ENCODE assay signal across 12 cellular contexts in genomic region chr1:227901906-227902640, GRCh38. TPM values are rescaled to one million over a fixed set of nuclear protein-coding genes. Genes with fewer than 3 reads are reported as not detected.
DNase-seq lines count a peak whose midpoint lies in the region; ATAC-seq and TF ChIP-seq lines count a peak whose summit lies in the region.
"Had no signal": no experiment of that assay in that cellular context is flagged by ENCODE, and none has a peak within 500 bp of the region (broad histone marks: within the 10 kb centered on the region; RNA-seq: fewer than 3 reads in every experiment).

No MANE protein-coding gene starts in this region.

- DNase-seq in MCF 10A (ENCODE audit: unreplicated experiment) (peak; percentile 43), breast epithelium (ENCODE audit: low spot score in 2 of 2) (no peak), iPS-NIHi7 (ENCODE audit: extremely low spot score) (peak; percentile 67), type B pancreatic cell (ENCODE audit: extremely low spot score, unreplicated experiment) (no peak), HuH-7.5 (ENCODE audit: low spot score) (no peak)
- DNase-seq in activated T-helper 1 cell treated with anti-CD3 and anti-CD28 coated beads, Interleukin-12 subunit alpha, Interleukin-12 subunit beta, Interleukin-2, Interleukin-4 antibody, amounts not matched to agents 30 ng/mL and 10 ng/mL and 1 ng/mL, durations not matched to agents 14 hours and 24 hours and 36 hours (ENCODE audit: low spot score): no peak
- DNase-seq: activated CD4-positive, alpha-beta T cell treated with anti-CD3 and anti-CD28 coated beads, Interleukin-2, amount 50 U/mL, for 4 hours; nucleus accumbens had no signal

- H3K27ac ChIP-seq in breast epithelium: no peak overlapping the region

- no peaks in the 10 kb centered on the region for H3K4me1 ChIP-seq in breast epithelium

- TF ChIP-seq POLR2A in breast epithelium (IDR thresholded peaks at IDR 0.05): no peak

- H3K27me3 ChIP-seq in breast epithelium: no peaks in the 10 kb centered on the region

- no peaks in the 10 kb centered on the region for H3K9me3 ChIP-seq in breast epithelium

- intact Hi-C loops in MCF 10A (cut with micrococcal nuclease) (no loop called here), breast epithelium (cut with DNase I; ENCODE audit: low total_unique reads) (no loop called here)
- intact Hi-C loops in activated T-helper 1 cell treated with anti-CD3 and anti-CD28 coated beads, Interleukin-12 subunit alpha, Interleukin-12 subunit beta, Interleukin-2, Interleukin-4 antibody, amounts not matched to agents 30 ng/mL and 10 ng/mL and 1 ng/mL, durations not matched to agents 14 hours and 24 hours and 36 hours (cut with micrococcal nuclease): no loop called here

- BruUV-seq in MCF 10A (replicated peaks; lab: Mats Ljungman, UMichigan): no TSS peak

- TF ChIP-seq CTCF in MCF 10A (IDR thresholded peaks at IDR 0.05; ENCODE audit: unreplicated experiment) (peak; percentile 19), breast epithelium (IDR thresholded peaks at IDR 0.05) (no peak), type B pancreatic cell (conservative IDR thresholded peaks at IDR 0.05) (no peak)

- no peak overlapping the region for H3K27ac Mint-ChIP-seq in MCF 10A (ENCODE audit: low read depth, unreplicated experiment)
- H3K27ac Mint-ChIP-seq in type B pancreatic cell: peak overlapping the region; percentile 24
- no peak overlapping the region for H3K27ac Mint-ChIP-seq in activated T-helper 1 cell treated with anti-CD3 and anti-CD28 coated beads, Interleukin-12 subunit alpha, Interleukin-12 subunit beta, Interleukin-2, Interleukin-4 antibody, amounts not matched to agents 30 ng/mL and 10 ng/mL and 1 ng/mL, durations not matched to agents 14 hours and 24 hours and 36 hours

- POLR2A ChIA-PET in MCF 10A (lab: Yijun Ruan, JAX): no interaction called here

- CTCF ChIA-PET in MCF 10A (lab: Yijun Ruan, JAX): interaction anchor here (0.6 to 0.7 kb wide), 2 partner anchors 183 to 1341 kb away, joined by 3 read pairs; no protein-coding TSS in a partner anchor

- H3K4me1 Mint-ChIP-seq in MCF 10A (ENCODE audit: insufficient read depth, unreplicated experiment) (peaks cover 12% of the 10 kb centered on the region), type B pancreatic cell (ENCODE audit: unreplicated experiment) (peaks cover 8% of the 10 kb centered on the region)
- no peaks in the 10 kb centered on the region for H3K4me1 Mint-ChIP-seq in activated T-helper 1 cell treated with anti-CD3 and anti-CD28 coated beads, Interleukin-12 subunit alpha, Interleukin-12 subunit beta, Interleukin-2, Interleukin-4 antibody, amounts not matched to agents 30 ng/mL and 10 ng/mL and 1 ng/mL, durations not matched to agents 14 hours and 24 hours and 36 hours (ENCODE audit: low read depth)
- H3K4me1 Mint-ChIP-seq: CD14-positive monocyte had no signal

- ATAC-seq in SK-N-SH treated with all-trans-retinoic acid at 6 μM for 48 hours: peak; percentile 19; the same call in 1 of the 3 replicates
- no peak for ATAC-seq in HG03108 (IDR thresholded peaks at IDR 0.05; ENCODE audit: unreplicated experiment)

- H3K36me3 Mint-ChIP-seq in MCF 10A (ENCODE audit: insufficient read depth, unreplicated experiment): no peaks in the 10 kb centered on the region
- no peaks in the 10 kb centered on the region for H3K36me3 Mint-ChIP-seq in type B pancreatic cell
- H3K36me3 Mint-ChIP-seq in activated T-helper 1 cell treated with anti-CD3 and anti-CD28 coated beads, Interleukin-12 subunit alpha, Interleukin-12 subunit beta, Interleukin-2, Interleukin-4 antibody, amounts not matched to agents 30 ng/mL and 10 ng/mL and 1 ng/mL, durations not matched to agents 14 hours and 24 hours and 36 hours (ENCODE audit: low read depth): no peaks in the 10 kb centered on the region
- H3K36me3 Mint-ChIP-seq: CD14-positive monocyte had no signal

- H3K4me3 Mint-ChIP-seq in MCF 10A (ENCODE audit: unreplicated experiment) (no peak overlapping the region), type B pancreatic cell (no peak overlapping the region)
- no peak overlapping the region for H3K4me3 Mint-ChIP-seq in activated T-helper 1 cell treated with anti-CD3 and anti-CD28 coated beads, Interleukin-12 subunit alpha, Interleukin-12 subunit beta, Interleukin-2, Interleukin-4 antibody, amounts not matched to agents 30 ng/mL and 10 ng/mL and 1 ng/mL, durations not matched to agents 14 hours and 24 hours and 36 hours
- H3K4me3 Mint-ChIP-seq: CD14-positive monocyte; central memory CD8-positive, alpha-beta T cell had no signal

- H3K27me3 Mint-ChIP-seq in MCF 10A (ENCODE audit: insufficient read depth, unreplicated experiment) (peaks cover 13% of the 10 kb centered on the region), type B pancreatic cell (no peaks in the 10 kb centered on the region)
- H3K27me3 Mint-ChIP-seq in activated T-helper 1 cell treated with anti-CD3 and anti-CD28 coated beads, Interleukin-12 subunit alpha, Interleukin-12 subunit beta, Interleukin-2, Interleukin-4 antibody, amounts not matched to agents 30 ng/mL and 10 ng/mL and 1 ng/mL, durations not matched to agents 14 hours and 24 hours and 36 hours (ENCODE audit: insufficient read depth): peaks cover 1% of the 10 kb centered on the region
- H3K27me3 Mint-ChIP-seq: central memory CD8-positive, alpha-beta T cell had no signal

- H3K9me3 Mint-ChIP-seq in MCF 10A (ENCODE audit: unreplicated experiment): no peaks in the 10 kb centered on the region
- no peaks in the 10 kb centered on the region for H3K9me3 Mint-ChIP-seq in type B pancreatic cell
- H3K9me3 Mint-ChIP-seq in activated T-helper 1 cell treated with anti-CD3 and anti-CD28 coated beads, Interleukin-12 subunit alpha, Interleukin-12 subunit beta, Interleukin-2, Interleukin-4 antibody, amounts not matched to agents 30 ng/mL and 10 ng/mL and 1 ng/mL, durations not matched to agents 14 hours and 24 hours and 36 hours: no peaks in the 10 kb centered on the region
- H3K9me3 Mint-ChIP-seq: central memory CD8-positive, alpha-beta T cell had no signal

- H3K4me3 ChIP-seq in breast epithelium: no peak overlapping the region

- no peaks in the 10 kb centered on the region for H3K36me3 ChIP-seq in breast epithelium

TF ChIP-seq in SK-N-SH treated with all-trans-retinoic acid at 6 μM for 48 hours, 23 proteins besides CTCF, POLR2A, EP300 and RAD21:
- TF ChIP-seq ZC3H10 (CRISPR knock-in tag; IDR thresholded peaks at IDR 0.05) (no peak), PATZ1 (CRISPR knock-in tag; IDR thresholded peaks at IDR 0.05; ENCODE audit: borderline replicate concordance) (no peak)

RNA-seq across cellular contexts. Expression of gene WNT9A, which starts 45.7 kb away (rescaled TPM):
- 2.6 and 6.6 TPM in 2 replicates for total RNA-seq in MCF 10A (2022)
- total RNA-seq in breast epithelium: 1 to 10 TPM; 1.1 to 2.5 (median 1.3) TPM
- 3.0 and 4.3 TPM in 2 replicates for total RNA-seq in type B pancreatic cell (ENCODE audit: low replicate concordance)
- total RNA-seq in activated T-helper 1 cell treated with anti-CD3 and anti-CD28 coated beads, Interleukin-12 subunit alpha, Interleukin-12 subunit beta, Interleukin-2, Interleukin-4 antibody, amounts not matched to agents 30 ng/mL and 10 ng/mL and 1 ng/mL, durations not matched to agents 14 hours and 24 hours and 36 hours: not detected in 2 replicates

Comparison
In these comparisons a context has a peak if more than half of its experiments do, and no peak if none do; other contexts are left out.
1. DNase-seq: peak in MCF 10A (single experiment) and iPS-NIHi7 (single experiment); none in breast epithelium (0 of 2), type B pancreatic cell (single experiment), activated T-helper 1 cell treated with anti-CD3 and anti-CD28 coated beads, Interleukin-12 subunit alpha, Interleukin-12 subunit beta, Interleukin-2, Interleukin-4 antibody, amounts not matched to agents 30 ng/mL and 10 ng/mL and 1 ng/mL, durations not matched to agents 14 hours and 24 hours and 36 hours (single experiment) and HuH-7.5 (single experiment).